26 cellular contexts compared by ENCODE assay signal in the genomic region with DNA sequence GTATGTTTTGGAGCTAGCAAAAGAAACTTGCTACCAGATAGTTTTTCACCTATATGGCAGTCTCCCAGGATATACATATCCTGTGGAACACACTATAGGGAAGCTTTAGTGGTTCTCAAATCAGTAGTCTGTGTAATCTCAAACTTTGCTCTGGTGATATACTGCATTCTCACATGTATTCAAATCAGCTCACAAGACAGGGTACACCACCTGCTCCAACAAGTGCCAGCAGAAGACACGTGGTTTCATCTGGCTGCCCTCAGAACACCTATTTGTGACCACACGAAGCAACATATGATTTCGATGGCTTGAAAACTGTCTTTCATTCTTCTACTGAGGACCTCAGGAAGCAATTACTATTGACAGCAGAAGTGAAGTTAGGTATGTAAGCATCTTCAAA.
"Had no signal": no experiment of that assay in that cellular context is flagged by ENCODE, and none has a peak within 500 bp of the region (broad histone marks: within the 10 kb centered on the region; RNA-seq: fewer than 3 reads in every experiment).

No MANE protein-coding gene starts in this region.

- H3K27me3 Mint-ChIP-seq: activated B cell treated with CpG ODN at 0.5 μM for 24 hours; activated naive CD4-positive, alpha-beta T cell treated with anti-CD3 and anti-CD28 coated beads, Interleukin-2, amount 10 ng/mL, durations not matched to agents 7 days and 5 days; activated naive CD8-positive, alpha-beta T cell treated with anti-CD3 and anti-CD28 coated beads, Interleukin-2, amount 10 ng/mL, durations not matched to agents 7 days and 5 days had no signal

- DNase-seq: activated B cell treated with CpG ODN at 0.5 μM for 24 hours; activated CD4-positive, alpha-beta T cell treated with anti-CD3 and anti-CD28 coated beads, Interleukin-2, amount 50 U/mL, for 1 hour; activated gamma-delta T cell; activated naive CD4-positive, alpha-beta T cell treated with anti-CD3 and anti-CD28 coated beads, Interleukin-2, amount 10 ng/mL, durations not matched to agents 7 days and 5 days; activated naive CD8-positive, alpha-beta T cell treated with anti-CD3 and anti-CD28 coated beads, Interleukin-2, amount 10 ng/mL, durations not matched to agents 7 days and 5 days; brain microvascular endothelial cell; dorsolateral prefrontal cortex; effector memory CD4-positive, alpha-beta T cell; erythroblast; gastrocnemius medialis; glutamatergic neuron; left ventricle myocardium inferior; mesendoderm; stimulated activated CD4-positive, alpha-beta T cell treated with anti-CD3 and anti-CD28 coated beads, Interleukin-15, amount 100 ng/mL, for 24 hours; stimulated activated CD4-positive, alpha-beta T cell treated with anti-CD3 and anti-CD28 coated beads, Interleukin-2, amount 100 ng/mL, for 24 hours; stimulated activated naive CD4-positive, alpha-beta T cell treated with Interleukin-2 at 50 U/mL for 16 hours; substantia nigra; tibial artery; upper lobe of right lung had no signal

- H3K4me3 ChIP-seq: ascending aorta, coronary artery, dorsolateral prefrontal cortex, gastrocnemius medialis, left ventricle myocardium inferior, lung, right atrium auricular region, tibial artery, upper lobe of right lung had no signal

- H3K9me3 Mint-ChIP-seq: activated B cell treated with CpG ODN at 0.5 μM for 24 hours; activated naive CD4-positive, alpha-beta T cell treated with anti-CD3 and anti-CD28 coated beads, Interleukin-2, amount 10 ng/mL, durations not matched to agents 7 days and 5 days; activated naive CD8-positive, alpha-beta T cell treated with anti-CD3 and anti-CD28 coated beads, Interleukin-2, amount 10 ng/mL, durations not matched to agents 7 days and 5 days; activated T-helper 1 cell treated with anti-CD3 and anti-CD28 coated beads, Interleukin-12 subunit alpha, Interleukin-12 subunit beta, Interleukin-2, Interleukin-4 antibody, amounts not matched to agents 30 ng/mL and 10 ng/mL and 1 ng/mL, durations not matched to agents 14 hours and 24 hours and 36 hours; natural killer cell treated with Interleukin-12 subunit alpha and Interleukin-12 subunit beta and Interleukin-15 and Interleukin-18, amount 100 ng/mL, for 72 hours had no signal

- H3K9me3 ChIP-seq: ascending aorta, gastrocnemius medialis, left ventricle myocardium inferior, right atrium auricular region, tibial artery, upper lobe of right lung had no signal

- H3K4me3 Mint-ChIP-seq: activated B cell treated with CpG ODN at 0.5 μM for 24 hours; activated naive CD4-positive, alpha-beta T cell treated with anti-CD3 and anti-CD28 coated beads, Interleukin-2, amount 10 ng/mL, durations not matched to agents 7 days and 5 days; activated naive CD8-positive, alpha-beta T cell treated with anti-CD3 and anti-CD28 coated beads, Interleukin-2, amount 10 ng/mL, durations not matched to agents 7 days and 5 days; activated T-helper 1 cell treated with anti-CD3 and anti-CD28 coated beads, Interleukin-12 subunit alpha, Interleukin-12 subunit beta, Interleukin-2, Interleukin-4 antibody, amounts not matched to agents 30 ng/mL and 10 ng/mL and 1 ng/mL, durations not matched to agents 14 hours and 24 hours and 36 hours; natural killer cell treated with Interleukin-12 subunit alpha and Interleukin-12 subunit beta and Interleukin-15 and Interleukin-18, amount 100 ng/mL, for 72 hours had no signal

- H3K4me1 Mint-ChIP-seq: activated B cell treated with CpG ODN at 0.5 μM for 24 hours; activated naive CD4-positive, alpha-beta T cell treated with anti-CD3 and anti-CD28 coated beads, Interleukin-2, amount 10 ng/mL, durations not matched to agents 7 days and 5 days; activated naive CD8-positive, alpha-beta T cell treated with anti-CD3 and anti-CD28 coated beads, Interleukin-2, amount 10 ng/mL, durations not matched to agents 7 days and 5 days had no signal

- H3K36me3 ChIP-seq: brain microvascular endothelial cell, gastrocnemius medialis, right atrium auricular region, upper lobe of right lung had no signal

- FAIRE-seq: islet of Langerhans had no signal

- H3K4me1 ChIP-seq: ascending aorta, gastrocnemius medialis, upper lobe of right lung had no signal

- H3K27ac ChIP-seq: ascending aorta, brain microvascular endothelial cell, coronary artery, dorsolateral prefrontal cortex, gastrocnemius medialis, left ventricle myocardium inferior, right atrium auricular region, tibial artery, upper lobe of right lung had no signal

- ATAC-seq: natural killer cell treated with Interleukin-12 subunit alpha and Interleukin-12 subunit beta and Interleukin-15 and Interleukin-18, amount 100 ng/mL, for 72 hours; upper lobe of right lung had no signal

- H3K27ac Mint-ChIP-seq: activated B cell treated with CpG ODN at 0.5 μM for 24 hours; activated naive CD4-positive, alpha-beta T cell treated with anti-CD3 and anti-CD28 coated beads, Interleukin-2, amount 10 ng/mL, durations not matched to agents 7 days and 5 days; activated naive CD8-positive, alpha-beta T cell treated with anti-CD3 and anti-CD28 coated beads, Interleukin-2, amount 10 ng/mL, durations not matched to agents 7 days and 5 days; activated T-helper 1 cell treated with anti-CD3 and anti-CD28 coated beads, Interleukin-12 subunit alpha, Interleukin-12 subunit beta, Interleukin-2, Interleukin-4 antibody, amounts not matched to agents 30 ng/mL and 10 ng/mL and 1 ng/mL, durations not matched to agents 14 hours and 24 hours and 36 hours; natural killer cell treated with Interleukin-12 subunit alpha and Interleukin-12 subunit beta and Interleukin-15 and Interleukin-18, amount 100 ng/mL, for 72 hours had no signal

- H3K27me3 ChIP-seq: ascending aorta, brain microvascular endothelial cell, gastrocnemius medialis, right atrium auricular region, tibial artery, upper lobe of right lung had no signal
